ENCODE assay signal across 11 cellular contexts in the genomic region with DNA sequence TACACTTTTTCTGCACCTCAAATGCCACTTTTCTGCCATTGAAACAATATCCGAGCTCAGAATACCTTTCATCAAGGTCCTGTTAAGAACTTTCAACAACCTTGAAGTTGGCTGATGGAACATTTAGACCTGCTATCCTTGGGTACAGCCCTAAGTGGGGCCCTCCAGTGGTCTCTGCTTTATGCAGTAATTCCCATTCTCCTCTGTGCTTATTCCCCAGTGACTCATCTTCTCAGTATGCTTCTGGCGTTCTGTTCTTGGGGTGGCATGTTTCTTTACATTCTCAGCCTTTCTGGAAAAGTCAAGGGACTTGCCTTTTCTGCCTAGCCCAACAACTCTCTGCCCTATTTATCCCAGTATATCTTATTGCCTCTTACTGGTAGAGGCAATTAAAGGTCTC. TPM values are rescaled to one million over a fixed set of nuclear protein-coding genes. Genes with fewer than 3 reads are reported as not detected.
DNase-seq lines count a peak whose midpoint lies in the region; ATAC-seq and TF ChIP-seq lines count a peak whose summit lies in the region.
"Had no signal": no experiment of that assay in that cellular context is flagged by ENCODE, and none has a peak within 500 bp of the region (broad histone marks: within the 10 kb centered on the region; RNA-seq: fewer than 3 reads in every experiment).

No MANE protein-coding gene starts in this region.

- no CpG with 5 or more reads among the region's 2 CpGs for WGBS in trophoblast cell (ENCODE audit: extremely low coverage, insufficient coverage, insufficient read length)

- peak; percentile 51 for TF ChIP-seq CTCF in choroid plexus epithelial cell (conservative IDR thresholded peaks at IDR 0.05; ENCODE audit: low read depth, low read length)

- H4K8ac ChIP-seq in trophoblast cell (ENCODE audit: low read depth, low read length), result no peak overlapping the region

- H3K18ac ChIP-seq in trophoblast cell (ENCODE audit: low read length), result no peak overlapping the region

- no peak overlapping the region for H2AK5ac ChIP-seq in trophoblast cell (ENCODE audit: low read length)

- H3K23ac ChIP-seq in trophoblast cell (ENCODE audit: low read length), result no peak overlapping the region

- peaks cover 0 to 2% of the 10 kb centered on the region in 2 experiments for H3K36me3 ChIP-seq in trophoblast cell (ENCODE audit: control insufficient read depth in 1 of 2, insufficient read depth in 2 of 2, low read length in 2 of 2)

- H3K9me3 ChIP-seq in trophoblast cell (ENCODE audit: insufficient read depth, low read depth, low read length), result no peaks in the 10 kb centered on the region

- H3K4me1 ChIP-seq in trophoblast cell (ENCODE audit: control insufficient read depth in 1 of 2, insufficient read depth in 2 of 2, low read length in 2 of 2), result peaks cover 2 to 10% of the 10 kb centered on the region in 2 experiments

- no peak overlapping the region for H3K4me2 ChIP-seq in trophoblast cell (ENCODE audit: low read length)

- no peak overlapping the region for H2BK5ac ChIP-seq in trophoblast cell (ENCODE audit: low read depth, low read length, poor library complexity)

- H3K79me1 ChIP-seq in trophoblast cell (ENCODE audit: low read length), result peaks cover 1% of the 10 kb centered on the region

- H2BK12ac ChIP-seq in trophoblast cell (ENCODE audit: low read length), result no peak overlapping the region

- no peak overlapping the region for H2AFZ ChIP-seq in trophoblast cell (ENCODE audit: insufficient read depth, low read length, poor library complexity)

- H4K91ac ChIP-seq in trophoblast cell (ENCODE audit: low read depth, low read length), result no peak overlapping the region

- H2BK120ac ChIP-seq in trophoblast cell (ENCODE audit: insufficient read depth, low read length, poor library complexity), result no peak overlapping the region

- peaks cover 16% of the 10 kb centered on the region for H3K79me2 ChIP-seq in trophoblast cell (ENCODE audit: control insufficient read depth, insufficient read depth, low read length, poor library complexity)

- no peak overlapping the region for H3K27ac ChIP-seq in trophoblast cell (ENCODE audit: low read depth, low read length)
- H3K27ac ChIP-seq: C4-2B had no signal

- DNase-seq in SIG-M5 treated with dmso at 0.1 percent for 504 hours (lab: John Stamatoyannopoulos, UW; ENCODE audit: unreplicated experiment), result peak; percentile 24
- no peak for DNase-seq in SIG-M5 (lab: John Stamatoyannopoulos, UW)
- DNase-seq in NCI-H69 (lab: John Stamatoyannopoulos, UW), result peak; percentile 25
- DNase-seq in choroid plexus epithelial cell (ENCODE audit: low read depth), result peak; percentile 78
- DNase-seq in trophoblast cell, result no peak
- DNase-seq in superior temporal gyrus (ENCODE audit: extremely low spot score), result no peak
- no peak for DNase-seq in stimulated activated CD4-positive, alpha-beta T cell treated with anti-CD3 and anti-CD28 coated beads, Interleukin-12 subunit alpha, Interleukin-12 subunit beta, amount 100 ng/mL, for 4 hours
- DNase-seq: NCI-H2171 treated with DMSO at 0.1 percent for 48 hours had no signal

- H4K12ac ChIP-seq in trophoblast cell (ENCODE audit: low read depth, low read length), result no peak overlapping the region

- no peak overlapping the region for H3K9ac ChIP-seq in trophoblast cell (ENCODE audit: low read length)

- no peak overlapping the region for H3K14ac ChIP-seq in trophoblast cell (ENCODE audit: low read length)

- H3K4me3 ChIP-seq in choroid plexus epithelial cell (ENCODE audit: low read depth, low read length), result no peak overlapping the region
- H3K4me3 ChIP-seq in trophoblast cell (ENCODE audit: low read depth, low read length), result no peak overlapping the region

- ATAC-seq in HG02759 (IDR thresholded peaks at IDR 0.05; ENCODE audit: unreplicated experiment), result no peak

- H3K27me3 ChIP-seq in trophoblast cell (ENCODE audit: insufficient read depth, low read length), result no peaks in the 10 kb centered on the region

- peak overlapping the region; percentile 0 for H3K4ac ChIP-seq in trophoblast cell (ENCODE audit: low read depth, low read length)

RNA-seq across cellular contexts. Expression of gene ANP32B, which starts 7.1 kb away (rescaled TPM):
- 178 and 179 TPM in 2 replicates for polyA plus RNA-seq in trophoblast cell (2013)

RNA-seq across cellular contexts. Expression of gene HEMGN, which starts 52.3 kb away (rescaled TPM):
- polyA plus RNA-seq in trophoblast cell (2013), result not detected in 2 replicates
- polyA plus RNA-seq: neural cell had no signal

Comparison
In these comparisons a context has a peak if more than half of its experiments do, and no peak if none do; other contexts are left out.
1. DNase-seq: peak in SIG-M5 treated with dmso at 0.1 percent for 504 hours (single experiment), NCI-H69 (single experiment) and choroid plexus epithelial cell (single experiment); none in SIG-M5 (single experiment), trophoblast cell (0 of 2), superior temporal gyrus (single experiment) and stimulated activated CD4-positive, alpha-beta T cell treated with anti-CD3 and anti-CD28 coated beads, Interleukin-12 subunit alpha, Interleukin-12 subunit beta, amount 100 ng/mL, for 4 hours (single experiment).